ENCODE assay signal across 1 cellular context in genomic region chr6:11164717-11165646, GRCh38.
TF ChIP-seq lines count a peak whose summit lies in the region.

No MANE protein-coding gene starts in this region.

TF ChIP-seq in HepG2, 621 proteins besides CTCF, POLR2A, EP300 and RAD21 (continued from another document):
- TF ChIP-seq UBTF (CRISPR knock-in tag; IDR thresholded peaks at IDR 0.05) (0 out of 2 replicates have a peak, but pooled peaks have one; percentile 38), NCOR1 (IDR thresholded peaks at IDR 0.05; ENCODE audit: borderline replicate concordance, low read length) (0 out of 2 replicates have a peak, but pooled peaks have one; percentile 13), GATAD2A (CRISPR knock-in tag; IDR thresholded peaks at IDR 0.05) (peak; percentile 81), KMT2A (CRISPR knock-in tag; IDR thresholded peaks at IDR 0.05) (peak; percentile 19; the same call in 1 of the 2 replicates), ZBTB38 (CRISPR knock-in tag; IDR thresholded peaks at IDR 0.05) (0 out of 2 replicates have a peak, but pooled peaks have one; percentile 30), ZFAT (CRISPR knock-in tag; conservative IDR thresholded peaks at IDR 0.05) (no peak), RFX1 (IDR thresholded peaks at IDR 0.05) (no peak), NFKB2 (CRISPR knock-in tag; IDR thresholded peaks at IDR 0.05; ENCODE audit: borderline replicate concordance) (peak; percentile 40; the same call in 1 of the 2 replicates), ZNF280D (CRISPR knock-in tag; IDR thresholded peaks at IDR 0.05) (no peak), ZNF350 (CRISPR knock-in tag; IDR thresholded peaks at IDR 0.05; ENCODE audit: borderline replicate concordance, low read depth) (0 out of 2 replicates have a peak, but pooled peaks have one; percentile 27), KMT2B (CRISPR knock-in tag; IDR thresholded peaks at IDR 0.05) (no peak), HIVEP1 (CRISPR knock-in tag; IDR thresholded peaks at IDR 0.05) (peak; percentile 76; the same call in 1 of the 2 replicates), GMEB2 (CRISPR knock-in tag; IDR thresholded peaks at IDR 0.05; ENCODE audit: low read depth) (no peak), ZNF570 (CRISPR knock-in tag; IDR thresholded peaks at IDR 0.05; ENCODE audit: borderline replicate concordance) (no peak), ZNF629 (CRISPR knock-in tag; conservative IDR thresholded peaks at IDR 0.05) (no peak), FLYWCH1 (CRISPR knock-in tag; IDR thresholded peaks at IDR 0.05) (no peak), ZNF652 (CRISPR knock-in tag; IDR thresholded peaks at IDR 0.05; ENCODE audit: borderline replicate concordance, low read depth) (no peak), ZNF749 (CRISPR knock-in tag; IDR thresholded peaks at IDR 0.05; ENCODE audit: borderline replicate concordance) (no peak), ZNF879 (CRISPR knock-in tag; IDR thresholded peaks at IDR 0.05) (no peak), TCF12 (IDR thresholded peaks at IDR 0.05) (no peak), TCF12 (CRISPR knock-in tag; IDR thresholded peaks at IDR 0.05) (no peak), HNF4A (CRISPR knock-in tag; IDR thresholded peaks at IDR 0.05) (peak; percentile 85), NR0B2 (CRISPR knock-in tag; IDR thresholded peaks at IDR 0.05) (peak; percentile 24; the same call in 1 of the 2 replicates), SALL1 (CRISPR knock-in tag; IDR thresholded peaks at IDR 0.05) (peak; percentile 86), CREM (IDR thresholded peaks at IDR 0.05) (0 out of 2 replicates have a peak, but pooled peaks have one; percentile 20), CREM (CRISPR knock-in tag; IDR thresholded peaks at IDR 0.05) (no peak), PATZ1 (CRISPR knock-in tag; IDR thresholded peaks at IDR 0.05) (peak; percentile 72), ZNF331 (CRISPR knock-in tag; IDR thresholded peaks at IDR 0.05) (no peak), ZSCAN21 (CRISPR knock-in tag; IDR thresholded peaks at IDR 0.05; ENCODE audit: borderline replicate concordance) (no peak), NRL (CRISPR knock-in tag; IDR thresholded peaks at IDR 0.05; ENCODE audit: borderline replicate concordance) (peak; percentile 48; the same call in 1 of the 2 replicates), ZMYM2 (CRISPR knock-in tag; IDR thresholded peaks at IDR 0.05) (0 out of 2 replicates have a peak, but pooled peaks have one; percentile 49), ZNF510 (CRISPR knock-in tag; IDR thresholded peaks at IDR 0.05; ENCODE audit: low read depth) (no peak), ZZZ3 (CRISPR knock-in tag; IDR thresholded peaks at IDR 0.05; ENCODE audit: borderline replicate concordance) (no peak), TEAD3 (CRISPR knock-in tag; optimal IDR thresholded peaks at IDR 0.05; ENCODE audit: borderline replicate concordance) (peak; percentile 95), ZNF230 (CRISPR knock-in tag; IDR thresholded peaks at IDR 0.05) (no peak), TOPORS (CRISPR knock-in tag; IDR thresholded peaks at IDR 0.05) (0 out of 2 replicates have a peak, but pooled peaks have one; percentile 23), EEA1 (CRISPR knock-in tag; IDR thresholded peaks at IDR 0.05; ENCODE audit: borderline replicate concordance) (no peak), ZNF710 (CRISPR knock-in tag; IDR thresholded peaks at IDR 0.05; ENCODE audit: borderline replicate concordance) (0 out of 2 replicates have a peak, but pooled peaks have one; percentile 28), FOXP4 (CRISPR knock-in tag; IDR thresholded peaks at IDR 0.05) (0 out of 2 replicates have a peak, but pooled peaks have one; percentile 29), IKZF4 (CRISPR knock-in tag; IDR thresholded peaks at IDR 0.05; ENCODE audit: borderline replicate concordance, low read depth, not compliant biosample characterization) (no peak), ZMYM3 (CRISPR knock-in tag; IDR thresholded peaks at IDR 0.05) (peak; percentile 52; the same call in 1 of the 2 replicates), ZNF276 (CRISPR knock-in tag; IDR thresholded peaks at IDR 0.05; ENCODE audit: low read depth) (no peak), TBX2 (CRISPR knock-in tag; IDR thresholded peaks at IDR 0.05; ENCODE audit: borderline replicate concordance) (peak; percentile 13; the same call in 1 of the 2 replicates), RXRA (CRISPR knock-in tag; IDR thresholded peaks at IDR 0.05) (peak; percentile 96), SKI (IDR thresholded peaks at IDR 0.05; ENCODE audit: partially characterized antibody) (peak; percentile 36), ZNF251 (CRISPR knock-in tag; IDR thresholded peaks at IDR 0.05) (no peak), SP1 (IDR thresholded peaks at IDR 0.05) (no peak), SP1 (CRISPR knock-in tag; IDR thresholded peaks at IDR 0.05) (no peak), NR2F6 (IDR thresholded peaks at IDR 0.05) (peak; percentile 92), NR2F6 (CRISPR knock-in tag; IDR thresholded peaks at IDR 0.05) (peak; percentile 90; the same call in 1 of the 2 replicates), LCORL (IDR thresholded peaks at IDR 0.05) (no peak), LCORL (CRISPR knock-in tag; IDR thresholded peaks at IDR 0.05) (peak; percentile 44; the same call in 1 of the 2 replicates)
